Comparison of ENCODE assay signal across 8 cellular contexts in genomic region chr11:28110108-28110838, GRCh38. TPM values are rescaled to one million over a fixed set of nuclear protein-coding genes. Genes with fewer than 3 reads are reported as not detected.
DNase-seq lines count a peak whose midpoint lies in the region; ATAC-seq and TF ChIP-seq lines count a peak whose summit lies in the region.

No MANE protein-coding gene starts in this region.

- TF ChIP-seq POLR2A in GM10847 (IDR thresholded peaks at IDR 0.05; ENCODE audit: extremely low read depth, insufficient read length) = peak; percentile 56

- no peaks in the 10 kb centered on the region for H3K4me1 ChIP-seq in HEK293 (ENCODE audit: control insufficient read depth, insufficient read depth, low read length)
- peaks cover 0 to 2% of the 10 kb centered on the region in 2 donors for H3K4me1 ChIP-seq in aorta (ENCODE audit: control insufficient read depth in 1 of 2, insufficient read depth in 2 of 2, low read length in 2 of 2)

- DNase-seq in NAMALWA (ENCODE audit: low spot score) (peak; percentile 70), T follicular helper cell (ENCODE audit: low read depth) (peak; percentile 16), amniotic epithelial cell (ENCODE audit: low read depth) (peak; percentile 80), left ventricle myocardium superior (peak; percentile 77), progenitor cell of endocrine pancreas (ENCODE audit: low spot score, unreplicated experiment) (peak; percentile 30), aorta (peak; percentile 83 to 89)

- intact Hi-C loops in left ventricle myocardium superior (cut with micrococcal nuclease) = no loop called here
- intact Hi-C loops in aorta (cut with DNase I) = loop anchor here in 1 of 2 donors (5.0 kb wide), 1 partner anchor 457 kb away; no protein-coding TSS in a partner anchor

- H3K27ac ChIP-seq in HEK293 (ENCODE audit: extremely low read depth, low read depth, low read length) (peak overlapping the region; percentile 58), aorta (ENCODE audit: low read depth in 1 of 2, low read length in 2 of 2) (peak overlapping the region; percentile 73 to 92)

- H3K9me3 Mint-ChIP-seq in progenitor cell of endocrine pancreas (ENCODE audit: low read depth) = no peaks in the 10 kb centered on the region

- H3K4me3 Mint-ChIP-seq in progenitor cell of endocrine pancreas (ENCODE audit: low read depth) = peak overlapping the region; percentile 98

- peak overlapping the region; percentile 79 for H3K4me3 ChIP-seq in HEK293 (ENCODE audit: low read depth, low read length)
- H3K4me3 ChIP-seq in aorta (ENCODE audit: low read length in 2 of 2) = peak overlapping the region; percentile 66 to 98

- H3K9me3 ChIP-seq in HEK293 (ENCODE audit: control insufficient read depth, insufficient read depth, low read depth, low read length) (no peaks in the 10 kb centered on the region), aorta (ENCODE audit: control insufficient read depth, low read length) (no peaks in the 10 kb centered on the region)

- TF ChIP-seq CTCF in HEK293 (tag by site-specific recombination; IDR thresholded peaks at IDR 0.05) (no peak), progenitor cell of endocrine pancreas (IDR thresholded peaks at IDR 0.05; ENCODE audit: unreplicated experiment) (no peak)

- no peaks in the 10 kb centered on the region for H3K27me3 Mint-ChIP-seq in progenitor cell of endocrine pancreas

- H3K4me1 Mint-ChIP-seq in progenitor cell of endocrine pancreas (ENCODE audit: low read depth) = peaks cover 31% of the 10 kb centered on the region

- CTCF ChIA-PET in HEK293 (lab: Yijun Ruan, JAX) = interaction anchor here (1.0 kb wide), 1 partner anchor 411 kb away, joined by 3 read pairs; no protein-coding TSS in a partner anchor

- no peaks in the 10 kb centered on the region for H3K27me3 ChIP-seq in aorta (ENCODE audit: control insufficient read depth in 1 of 2, insufficient read depth in 2 of 2, low read length in 1 of 2)

- POLR2A ChIA-PET in HEK293 (lab: Yijun Ruan, JAX) = no interaction called here

- peaks cover 3 to 19% of the 10 kb centered on the region in 2 experiments; a peak in 2 of 3 replicates for H3K36me3 ChIP-seq in HEK293 (ENCODE audit: control insufficient read depth in 2 of 2, insufficient read depth in 1 of 2, low read length in 2 of 2)
- H3K36me3 ChIP-seq in aorta (ENCODE audit: control insufficient read depth in 1 of 2, insufficient read depth in 2 of 2, low read length in 1 of 2) = no peaks in the 10 kb centered on the region

- peak overlapping the region; percentile 95 for H3K27ac Mint-ChIP-seq in progenitor cell of endocrine pancreas

- H3K36me3 Mint-ChIP-seq in progenitor cell of endocrine pancreas (ENCODE audit: insufficient read depth) = peaks cover 6% of the 10 kb centered on the region

- 0 to 1% methylated on average over 30 to 31 of the region's 31 CpGs for WGBS in aorta, 2 donors

- ATAC-seq in left ventricle myocardium superior (peak; percentile 65), aorta (ENCODE audit: low FRiP score) (peak; percentile 70)

TF ChIP-seq in HEK293, 187 proteins besides CTCF, POLR2A, EP300 and RAD21 (continues in another document):
- TF ChIP-seq OVOL3 (tag by site-specific recombination; IDR thresholded peaks at IDR 0.05) (peak; percentile 49; the same call in 1 of the 2 replicates), ZNF354C (tag by site-specific recombination; IDR thresholded peaks at IDR 0.05; ENCODE audit: borderline replicate concordance, low read depth) (no peak), ZNF488 (tag by site-specific recombination; IDR thresholded peaks at IDR 0.05) (no peak), KLF7 (tag by site-specific recombination; IDR thresholded peaks at IDR 0.05; ENCODE audit: borderline replicate concordance) (peak; percentile 65; the same call in 1 of the 2 replicates), BCL11B (tag by site-specific recombination; IDR thresholded peaks at IDR 0.05; ENCODE audit: low read depth) (no peak), ZNF704 (tag by site-specific recombination; IDR thresholded peaks at IDR 0.05) (no peak), ZBTB44 (tag by site-specific recombination; IDR thresholded peaks at IDR 0.05) (0 out of 2 replicates have a peak, but pooled peaks have one; percentile 20), ZBTB11 (tag by site-specific recombination; conservative IDR thresholded peaks at IDR 0.05; ENCODE audit: low read depth) (peak; percentile 99), BCL6B (tag by site-specific recombination; IDR thresholded peaks at IDR 0.05) (no peak), KLF16 (tag by site-specific recombination; IDR thresholded peaks at IDR 0.05) (peak; percentile 93), ZNF623 (tag by site-specific recombination; IDR thresholded peaks at IDR 0.05) (no peak), SP3 (tag by site-specific recombination; IDR thresholded peaks at IDR 0.05) (peak; percentile 68)

RNA-seq across cellular contexts. Expression of gene METTL15, which starts 2.1 kb away (rescaled TPM):
- 10.5 TPM for total RNA-seq in left ventricle myocardium superior
- 16.7 and 17.2 TPM in 2 replicates for total RNA-seq in progenitor cell of endocrine pancreas
- total RNA-seq in aorta = 10 to 100 TPM; 16.3 to 19.2 TPM
- polyA plus RNA-seq in aorta = 1 to 10 TPM; 2.4 to 4.6 TPM

RNA-seq across cellular contexts. Expression of gene KIF18A, which starts 2.3 kb away (rescaled TPM):
- total RNA-seq in left ventricle myocardium superior (0.37 TPM), progenitor cell of endocrine pancreas (17.0 and 19.1 TPM in 2 replicates), aorta (1 to 10 TPM in 1 of 2 donors, under 1 TPM in 1; 0.60 to 1.0 TPM)
- under 1 TPM; 0.05 to 0.88 TPM for polyA plus RNA-seq in aorta

Comparison
In these comparisons a context has a peak if more than half of its experiments do, and no peak if none do; other contexts are left out.
1. Peak in every context shown above with its lines: DNase-seq, ATAC-seq, H3K4me3 ChIP-seq and H3K27ac ChIP-seq.
2. DNase-seq: peak in every context shown above with its lines; median percentile 86 in aorta; 80 in amniotic epithelial cell; 77 in left ventricle myocardium superior; 70 in NAMALWA; 30 in progenitor cell of endocrine pancreas; 16 in T follicular helper cell.